15 cellular contexts compared by ENCODE assay signal in the genomic region with DNA sequence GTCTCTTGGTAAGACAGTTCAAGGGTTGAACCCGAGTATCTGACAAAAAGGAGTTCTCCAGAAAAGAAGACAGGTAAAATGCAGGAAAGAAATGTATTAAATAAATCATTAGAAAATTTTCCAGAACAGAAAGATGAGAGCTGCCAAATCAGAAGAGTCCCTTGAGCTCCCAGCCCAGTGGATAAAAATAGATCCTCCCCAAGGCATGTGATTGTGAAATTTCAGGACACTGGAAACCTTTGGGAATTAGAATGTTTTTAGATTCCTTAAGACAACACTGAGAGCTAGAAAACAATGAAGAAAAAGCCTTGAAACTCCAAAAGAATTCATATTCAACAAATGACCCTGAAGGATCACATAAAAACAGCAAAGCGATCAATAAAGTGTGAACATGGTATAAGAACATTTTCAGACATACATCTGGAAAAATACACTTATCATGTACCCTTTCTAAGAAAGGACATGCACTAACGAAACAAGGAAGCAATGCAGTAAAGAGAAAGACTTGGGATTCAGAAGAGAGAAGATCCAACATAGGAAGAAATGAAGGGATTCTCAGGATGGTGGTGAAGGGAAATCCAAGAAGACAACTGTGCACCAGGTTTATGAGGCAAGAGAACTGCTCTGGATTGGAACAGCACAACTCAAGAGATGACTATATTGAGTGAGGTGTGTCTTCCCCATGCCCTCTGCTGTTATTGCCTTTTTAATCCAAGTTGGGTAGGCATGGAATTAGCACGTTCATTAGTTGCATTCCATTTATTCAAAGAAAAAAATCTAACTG.
A peak's percentile ranks its signal among the peaks of the same experiment; 100 is the strongest.
DNase-seq lines count a peak whose midpoint lies in the region; ATAC-seq and TF ChIP-seq lines count a peak whose summit lies in the region.
"Had no signal": no experiment of that assay in that cellular context is flagged by ENCODE, and none has a peak within 500 bp of the region (broad histone marks: within the 10 kb centered on the region; RNA-seq: fewer than 3 reads in every experiment).

No MANE protein-coding gene starts in this region.

- H3K4me1 ChIP-seq in sigmoid colon, result peaks cover 0 to 44% (median 36%) of the 10 kb centered on the region in 4 donors
- H3K4me1 ChIP-seq: A549 had no signal

- ATAC-seq in Right ventricle myocardium superior (ENCODE audit: poor library complexity) (peak; percentile 87), GM21515 (IDR thresholded peaks at IDR 0.05; ENCODE audit: unreplicated experiment) (no peak), GM21723 (IDR thresholded peaks at IDR 0.05; ENCODE audit: unreplicated experiment) (no peak)
- ATAC-seq: A549; activated CD4-positive, alpha-beta T cell treated with anti-CD3 and anti-CD28 coated beads for 36 hours had no signal

- no peaks in the 10 kb centered on the region for H3K27me3 ChIP-seq in sigmoid colon

- intact Hi-C loops in Right ventricle myocardium superior (cut with DNase I), result no loop called here
- intact Hi-C loops in sigmoid colon (cut with DNase I), result loop anchor here (5.0 kb wide), 1 partner anchor 34 kb away; no protein-coding TSS in a partner anchor

- peaks cover 0 to 52% (median 7%) of the 10 kb centered on the region in 4 donors for H3K36me3 ChIP-seq in sigmoid colon

- peak overlapping the region; percentile 46 to 73 (median 61) for H3K27ac ChIP-seq in sigmoid colon
- H3K27ac ChIP-seq: A549 had no signal

- no peak for TF ChIP-seq EP300 in sigmoid colon (IDR thresholded peaks at IDR 0.05)

- no peaks in the 10 kb centered on the region for H3K9me3 ChIP-seq in sigmoid colon
- H3K9me3 ChIP-seq: A549 had no signal

- H3K4me3 ChIP-seq in AG10803 (ENCODE audit: low read length), result no peak overlapping the region
- H3K4me3 ChIP-seq in cardiac fibroblast (replicated peaks in 1 of 2; ENCODE audit: low read depth in 2 of 2, low read length in 2 of 2), result no peak overlapping the region
- no peak overlapping the region for H3K4me3 ChIP-seq in sigmoid colon
- H3K4me3 ChIP-seq: A549 had no signal

- WGBS in sigmoid colon, 2 donors, result 79 to 92% methylated on average over 4 of the region's 4 CpGs

- TF ChIP-seq CTCF in AG10803 (conservative IDR thresholded peaks at IDR 0.05; ENCODE audit: low read length), result no peak
- no peak for TF ChIP-seq CTCF in cardiac fibroblast (IDR thresholded peaks at IDR 0.05; ENCODE audit: low read depth, low read length)
- TF ChIP-seq CTCF in sigmoid colon (IDR thresholded peaks at IDR 0.05), result no peak

- TF ChIP-seq POLR2A in sigmoid colon (IDR thresholded peaks at IDR 0.05), result no peak

- peak; percentile 46 for DNase-seq in AG10803 (ENCODE audit: low read depth)
- peak; percentile 45 to 50 for DNase-seq in cardiac fibroblast (ENCODE audit: low read depth in 2 of 2)
- no peak for DNase-seq in Right ventricle myocardium superior
- DNase-seq in sigmoid colon, result no peak
- DNase-seq in globus pallidus (ENCODE audit: low spot score), result no peak
- no peak for DNase-seq in NCI-H446 (lab: John Stamatoyannopoulos, UW)
- DNase-seq: activated CD4-positive, alpha-beta T cell treated with anti-CD3 and anti-CD28 coated beads for 36 hours; activated naive CD8-positive, alpha-beta T cell treated with anti-CD3 and anti-CD28 coated beads, Interleukin-2, amount 10 ng/mL, durations not matched to agents 7 days and 5 days; activated T-cell treated with anti-CD3 and anti-CD28 coated beads for 4 hours; GF-D8; NK-92 treated with Interleukin-12 subunit alpha and Interleukin-12 subunit beta, amount 100 ng/mL, for 24 hours; T-helper 2 cell had no signal

Comparison
In these comparisons a context has a peak if more than half of its experiments do, and no peak if none do; other contexts are left out.
1. DNase-seq: peak in AG10803 (single experiment) and cardiac fibroblast (2 of 2); none in Right ventricle myocardium superior (single experiment), sigmoid colon (single experiment), globus pallidus (single experiment) and NCI-H446 (0 of 2).